Comparison of ENCODE assay signal across 1 cellular context in the genomic region with DNA sequence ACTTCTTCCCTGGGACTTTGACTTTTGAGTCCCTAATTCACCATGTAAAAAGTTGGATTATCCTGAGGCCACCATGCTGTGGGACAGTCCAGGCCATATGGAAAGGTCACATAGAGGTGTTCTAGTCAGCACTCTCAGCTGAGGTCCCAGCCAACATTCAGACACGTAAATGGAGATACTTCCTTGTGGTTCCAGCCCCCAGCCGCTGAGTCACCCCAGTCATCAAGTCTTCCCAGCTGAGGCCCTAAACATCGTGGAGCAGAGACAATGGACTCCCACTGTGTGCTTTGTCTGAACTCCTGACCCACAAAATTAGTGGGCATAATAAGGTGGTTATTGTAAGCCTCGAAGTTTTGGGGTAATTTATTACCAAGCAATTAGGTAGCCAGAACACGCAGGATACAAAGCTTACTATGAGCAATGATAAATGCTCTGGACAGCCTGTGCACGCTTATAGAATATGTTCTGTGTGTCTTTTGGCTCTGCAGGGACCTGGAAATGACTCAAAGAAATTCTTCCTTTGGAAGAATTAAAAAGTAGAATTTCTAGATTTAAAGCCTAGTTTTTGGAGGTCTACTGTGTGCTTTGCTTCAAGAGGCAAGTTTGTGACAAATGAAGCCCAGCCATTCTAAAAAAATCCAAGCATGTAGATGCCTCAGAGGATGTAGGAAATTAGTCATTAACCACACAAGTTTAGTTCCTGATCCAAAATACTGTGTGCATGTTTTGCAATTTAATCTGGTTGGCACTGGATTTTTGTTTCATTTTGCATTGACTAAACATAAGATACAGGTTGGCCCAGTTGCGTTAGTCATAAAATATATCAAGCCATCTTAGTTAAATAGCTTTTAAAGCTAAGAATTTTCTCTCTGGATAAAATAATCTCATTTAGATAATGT.
TF ChIP-seq lines count a peak whose summit lies in the region.

No MANE protein-coding gene starts in this region.

TF ChIP-seq in A549, 52 proteins besides CTCF, POLR2A, EP300 and RAD21 (continued from another document):
- TF ChIP-seq HOXB13 (CRISPR knock-in tag; IDR thresholded peaks at IDR 0.05; ENCODE audit: low read depth) (no peak), NFE2L2 (conservative IDR thresholded peaks at IDR 0.05; ENCODE audit: low read length) (no peak), MAZ (IDR thresholded peaks at IDR 0.05; ENCODE audit: borderline replicate concordance, low read depth, low read length) (no peak), JUN (IDR thresholded peaks at IDR 0.05) (peak in 1 of 2 experiments; percentile 20; a peak in 1 of 5 replicates), KDM5A (IDR thresholded peaks at IDR 0.05) (no peak), RNF2 (IDR thresholded peaks at IDR 0.05; ENCODE audit: borderline replicate concordance, low read depth) (no peak), RFX5 (IDR thresholded peaks at IDR 0.05) (no peak), NPAS2 (CRISPR knock-in tag; IDR thresholded peaks at IDR 0.05; ENCODE audit: borderline replicate concordance) (no peak), GATA3 (IDR thresholded peaks at IDR 0.05; ENCODE audit: borderline replicate concordance) (peak; percentile 58; the same call in 1 of the 2 replicates)
- TF ChIP-seq, protein P1, sequence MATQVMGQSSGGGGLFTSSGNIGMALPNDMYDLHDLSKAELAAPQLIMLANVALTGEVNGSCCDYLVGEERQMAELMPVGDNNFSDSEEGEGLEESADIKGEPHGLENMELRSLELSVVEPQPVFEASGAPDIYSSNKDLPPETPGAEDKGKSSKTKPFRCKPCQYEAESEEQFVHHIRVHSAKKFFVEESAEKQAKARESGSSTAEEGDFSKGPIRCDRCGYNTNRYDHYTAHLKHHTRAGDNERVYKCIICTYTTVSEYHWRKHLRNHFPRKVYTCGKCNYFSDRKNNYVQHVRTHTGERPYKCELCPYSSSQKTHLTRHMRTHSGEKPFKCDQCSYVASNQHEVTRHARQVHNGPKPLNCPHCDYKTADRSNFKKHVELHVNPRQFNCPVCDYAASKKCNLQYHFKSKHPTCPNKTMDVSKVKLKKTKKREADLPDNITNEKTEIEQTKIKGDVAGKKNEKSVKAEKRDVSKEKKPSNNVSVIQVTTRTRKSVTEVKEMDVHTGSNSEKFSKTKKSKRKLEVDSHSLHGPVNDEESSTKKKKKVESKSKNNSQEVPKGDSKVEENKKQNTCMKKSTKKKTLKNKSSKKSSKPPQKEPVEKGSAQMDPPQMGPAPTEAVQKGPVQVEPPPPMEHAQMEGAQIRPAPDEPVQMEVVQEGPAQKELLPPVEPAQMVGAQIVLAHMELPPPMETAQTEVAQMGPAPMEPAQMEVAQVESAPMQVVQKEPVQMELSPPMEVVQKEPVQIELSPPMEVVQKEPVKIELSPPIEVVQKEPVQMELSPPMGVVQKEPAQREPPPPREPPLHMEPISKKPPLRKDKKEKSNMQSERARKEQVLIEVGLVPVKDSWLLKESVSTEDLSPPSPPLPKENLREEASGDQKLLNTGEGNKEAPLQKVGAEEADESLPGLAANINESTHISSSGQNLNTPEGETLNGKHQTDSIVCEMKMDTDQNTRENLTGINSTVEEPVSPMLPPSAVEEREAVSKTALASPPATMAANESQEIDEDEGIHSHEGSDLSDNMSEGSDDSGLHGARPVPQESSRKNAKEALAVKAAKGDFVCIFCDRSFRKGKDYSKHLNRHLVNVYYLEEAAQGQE (IDR thresholded peaks at IDR 0.05): no peak
- TF ChIP-seq, protein P2, sequence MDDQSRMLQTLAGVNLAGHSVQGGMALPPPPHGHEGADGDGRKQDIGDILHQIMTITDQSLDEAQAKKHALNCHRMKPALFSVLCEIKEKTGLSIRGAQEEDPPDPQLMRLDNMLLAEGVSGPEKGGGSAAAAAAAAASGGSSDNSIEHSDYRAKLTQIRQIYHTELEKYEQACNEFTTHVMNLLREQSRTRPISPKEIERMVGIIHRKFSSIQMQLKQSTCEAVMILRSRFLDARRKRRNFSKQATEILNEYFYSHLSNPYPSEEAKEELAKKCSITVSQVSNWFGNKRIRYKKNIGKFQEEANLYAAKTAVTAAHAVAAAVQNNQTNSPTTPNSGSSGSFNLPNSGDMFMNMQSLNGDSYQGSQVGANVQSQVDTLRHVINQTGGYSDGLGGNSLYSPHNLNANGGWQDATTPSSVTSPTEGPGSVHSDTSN (IDR thresholded peaks at IDR 0.05): peak; percentile 15; the same call in 1 of the 2 replicates
- TF ChIP-seq, protein P3, sequence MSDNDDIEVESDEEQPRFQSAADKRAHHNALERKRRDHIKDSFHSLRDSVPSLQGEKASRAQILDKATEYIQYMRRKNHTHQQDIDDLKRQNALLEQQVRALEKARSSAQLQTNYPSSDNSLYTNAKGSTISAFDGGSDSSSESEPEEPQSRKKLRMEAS (IDR thresholded peaks at IDR 0.05): peak; percentile 64; the same call in 1 of the 2 replicates
